ENCODE assay signal across 8 cellular contexts in genomic region chr2:105812180-105813044, GRCh38.
DNase-seq lines count a peak whose midpoint lies in the region; ATAC-seq, FAIRE-seq and TF ChIP-seq lines count a peak whose summit lies in the region.

No MANE protein-coding gene starts in this region.

- POLR2A ChIA-PET in GM12878 (lab: Charles Lee) = interaction anchor here (0.7 to 5.2 kb wide), 5 partner anchors 9 to 1036 kb away, joined by 3 to 27 read pairs (median 8); no protein-coding TSS in a partner anchor

- 0 out of 2 replicates have a peak, but pooled peaks have one; percentile 3 for TF ChIP-seq RAD21 in GM12878 (IDR thresholded peaks at IDR 0.05; ENCODE audit: insufficient read depth, low read depth, low read length)

- no peak for TF ChIP-seq POLR2A in GM12878 (IDR thresholded peaks at IDR 0.05; ENCODE audit: low read depth, low read length)
- no peak for TF ChIP-seq POLR2A in lower leg skin (IDR thresholded peaks at IDR 0.05)

- H3K36me3 ChIP-seq in GM12878 (ENCODE audit: control insufficient read depth in 2 of 2, insufficient read depth in 2 of 2, low read length in 1 of 2) (no peaks in the 10 kb centered on the region), lung (ENCODE audit: control insufficient read depth in 2 of 2, insufficient read depth in 2 of 2, low read length in 2 of 2) (no peaks in the 10 kb centered on the region)

- H3K4me1 ChIP-seq in GM12878 (ENCODE audit: control insufficient read depth, insufficient read depth, low read length) (peaks cover 37% of the 10 kb centered on the region), lung (ENCODE audit: control insufficient read depth in 2 of 2, insufficient read depth in 2 of 2, low read length in 2 of 2) (peaks cover 14 to 18% of the 10 kb centered on the region in 2 donors)

- WGBS in GM12878 (ENCODE audit: insufficient coverage, insufficient replicate concordance, low lambda C conversion rate, missing lambda C conversion rate) = 78% methylated on average over 12 of the region's 12 CpGs
- 71 to 86% methylated on average over 12 of the region's 12 CpGs for WGBS in lung, 2 donors
- 49 to 57% methylated on average over 12 of the region's 12 CpGs for WGBS in lower leg skin, 2 donors

- RAD21 ChIA-PET in GM12878 (lab: Charles Lee; ENCODE audit: unreplicated experiment) = interaction anchor here (0.6 to 2.8 kb wide), 7 partner anchors 9 to 225 kb away, joined by 3 to 28 read pairs (median 5); no protein-coding TSS in a partner anchor

- H3K9me3 ChIP-seq in GM12878 (replicated peaks; ENCODE audit: control insufficient read depth, insufficient read depth, low read length) = peaks cover 2% of the 10 kb centered on the region; the same call in 1 of the 3 replicates
- H3K9me3 ChIP-seq in lung (ENCODE audit: control insufficient read depth in 2 of 2, insufficient read depth in 1 of 2, low read length in 1 of 2) = peaks cover 0 to 2% of the 10 kb centered on the region in 2 donors

- BruUV-seq in GM12878 (replicated peaks; lab: Mats Ljungman, UMichigan) = no TSS peak

- H2AFZ ChIP-seq in GM12878 (ENCODE audit: control insufficient read depth, low read depth, low read length) = no peak overlapping the region

- peak overlapping the region; percentile 38 for H3K4me2 ChIP-seq in GM12878 (ENCODE audit: control insufficient read depth, insufficient read depth)

- no peaks in the 10 kb centered on the region for H4K20me1 ChIP-seq in GM12878 (ENCODE audit: control insufficient read depth, insufficient read depth)

- SMC1A ChIA-PET in GM12878 (lab: Charles Lee; ENCODE audit: uncharacterized antibody, unreplicated experiment) = interaction anchor here (0.6 to 5.7 kb wide), 10 partner anchors 9 to 66 kb away, joined by 3 to 93 read pairs (median 4); no protein-coding TSS in a partner anchor

- H3K27me3 ChIP-seq in GM12878 (replicated peaks in 1 of 2; ENCODE audit: control insufficient read depth in 2 of 2, insufficient read depth in 2 of 2, low read length in 1 of 2) (no peaks in the 10 kb centered on the region), lung (ENCODE audit: control insufficient read depth, insufficient read depth) (no peaks in the 10 kb centered on the region)

- H3K27ac ChIP-seq in GM12878 (ENCODE audit: control insufficient read depth, insufficient read depth) = peak overlapping the region; percentile 62
- H3K27ac ChIP-seq in lung (ENCODE audit: low read depth in 1 of 2, low read length in 1 of 2) = peak overlapping the region in 1 of 2 donors; percentile 52

- TF ChIP-seq CTCF in GM12878 (IDR thresholded peaks at IDR 0.05 in 2 of 3, conservative IDR thresholded peaks at IDR 0.05 in 1 of 3; ENCODE audit: control insufficient read depth in 2 of 3, extremely low read depth in 1 of 3, insufficient read depth in 1 of 3, low read depth in 3 of 3, low read length in 3 of 3) = no peak
- no peak for TF ChIP-seq CTCF in lung (IDR thresholded peaks at IDR 0.05; ENCODE audit: control extremely low read depth, extremely low read depth)
- TF ChIP-seq CTCF in lower leg skin (IDR thresholded peaks at IDR 0.05) = no peak

- ATAC-seq in GM19395 (IDR thresholded peaks at IDR 0.05; ENCODE audit: unreplicated experiment) = peak; percentile 94
- peak; percentile 89 for ATAC-seq in HG03439 (IDR thresholded peaks at IDR 0.05; ENCODE audit: unreplicated experiment)
- peak; percentile 97 for ATAC-seq in GM12878
- ATAC-seq in lung (ENCODE audit: insufficient read depth, low FRiP score) = peak; percentile 43

- in situ Hi-C loops in GM12878 (cut with MboI) = no loop called here

- intact Hi-C loops in GM12878 (cut with micrococcal nuclease; ENCODE audit: unreplicated experiment) (loop anchor here (2.0 kb wide), 1 partner anchor 22 kb away; no protein-coding TSS in a partner anchor), lower leg skin (cut with DNase I; ENCODE audit: low total_unique reads) (no loop called here)

- CTCF ChIA-PET in GM12878 (lab: Yijun Ruan, JAX) = interaction anchor here (0.6 to 2.4 kb wide), 8 partner anchors 9 to 65 kb away, joined by 3 to 13 read pairs (median 4); no protein-coding TSS in a partner anchor

- H3K4me3 ChIP-seq in GM12878 (no peak overlapping the region), lung (no peak overlapping the region), lower leg skin (ENCODE audit: low read depth, poor library complexity, severe bottlenecking) (no peak overlapping the region)

- no peak for TF ChIP-seq EP300 in GM12878 (IDR thresholded peaks at IDR 0.05; ENCODE audit: borderline replicate concordance in 1 of 2, control insufficient read depth in 1 of 2, low read depth in 2 of 2, low read length in 2 of 2)

- peaks cover 44% of the 10 kb centered on the region for H3K79me2 ChIP-seq in GM12878 (ENCODE audit: control insufficient read depth, insufficient read depth, low read length)

- FAIRE-seq in GM12878 (lab: Jason Lieb, UNC) (peak; percentile 77), urothelium cell line (lab: Jason Lieb, UNC) (no peak)

- DNase-seq in Daoy (ENCODE audit: low read depth) = peak; percentile 41
- DNase-seq in GM12878 (ENCODE audit: low read depth, low spot score) = no peak
- no peak for DNase-seq in lung (ENCODE audit: low spot score)
- no peak for DNase-seq in SKM-1 treated with dmso at 0.1 percent for 144 hours (lab: John Stamatoyannopoulos, UW; ENCODE audit: unreplicated experiment)
- DNase-seq in lower leg skin (ENCODE audit: low spot score in 2 of 2) = no peak
- DNase-seq in urothelium cell line (ENCODE audit: low spot score) = no peak

- H3K9ac ChIP-seq in GM12878 (ENCODE audit: control insufficient read depth, insufficient read depth, low read length) = no peak overlapping the region

TF ChIP-seq in GM12878, 131 proteins besides CTCF, POLR2A, EP300 and RAD21 (continues in another document):
- TF ChIP-seq IKZF1 (conservative IDR thresholded peaks at IDR 0.05) (peak; percentile 80), JUNB (IDR thresholded peaks at IDR 0.05) (peak; percentile 65; the same call in 1 of the 2 replicates), TCF3 (IDR thresholded peaks at IDR 0.05; ENCODE audit: borderline replicate concordance, insufficient read depth, low read depth, low read length) (0 out of 2 replicates have a peak, but pooled peaks have one; percentile 17), RUNX3 (IDR thresholded peaks at IDR 0.05; ENCODE audit: low read length) (peak; percentile 78), STAT1 (conservative IDR thresholded peaks at IDR 0.05) (no peak), FOXK2 (IDR thresholded peaks at IDR 0.05) (no peak), ATF3 (IDR thresholded peaks at IDR 0.05; ENCODE audit: borderline replicate concordance, extremely low read depth, low read depth, low read length) (no peak), WRNIP1 (IDR thresholded peaks at IDR 0.05; ENCODE audit: borderline replicate concordance, low read depth, low read length) (no peak), NR2F1 (conservative IDR thresholded peaks at IDR 0.05) (peak; percentile 97), PKNOX1 (IDR thresholded peaks at IDR 0.05) (peak; percentile 34; the same call in 1 of the 2 replicates), ASH2L (IDR thresholded peaks at IDR 0.05; ENCODE audit: borderline replicate concordance, low read depth) (no peak), IKZF2 (IDR thresholded peaks at IDR 0.05) (peak; percentile 64 to 76; a peak in 3 of 4 replicates)
- TF ChIP-seq, protein P1, sequence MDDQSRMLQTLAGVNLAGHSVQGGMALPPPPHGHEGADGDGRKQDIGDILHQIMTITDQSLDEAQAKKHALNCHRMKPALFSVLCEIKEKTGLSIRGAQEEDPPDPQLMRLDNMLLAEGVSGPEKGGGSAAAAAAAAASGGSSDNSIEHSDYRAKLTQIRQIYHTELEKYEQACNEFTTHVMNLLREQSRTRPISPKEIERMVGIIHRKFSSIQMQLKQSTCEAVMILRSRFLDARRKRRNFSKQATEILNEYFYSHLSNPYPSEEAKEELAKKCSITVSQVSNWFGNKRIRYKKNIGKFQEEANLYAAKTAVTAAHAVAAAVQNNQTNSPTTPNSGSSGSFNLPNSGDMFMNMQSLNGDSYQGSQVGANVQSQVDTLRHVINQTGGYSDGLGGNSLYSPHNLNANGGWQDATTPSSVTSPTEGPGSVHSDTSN (IDR thresholded peaks at IDR 0.05; ENCODE audit: insufficient replicate concordance, low read depth, low read length) = peak; percentile 20
- TF ChIP-seq, protein P2, sequence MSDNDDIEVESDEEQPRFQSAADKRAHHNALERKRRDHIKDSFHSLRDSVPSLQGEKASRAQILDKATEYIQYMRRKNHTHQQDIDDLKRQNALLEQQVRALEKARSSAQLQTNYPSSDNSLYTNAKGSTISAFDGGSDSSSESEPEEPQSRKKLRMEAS (IDR thresholded peaks at IDR 0.05; ENCODE audit: low read depth, low read length) = no peak
- TF ChIP-seq, protein P3, sequence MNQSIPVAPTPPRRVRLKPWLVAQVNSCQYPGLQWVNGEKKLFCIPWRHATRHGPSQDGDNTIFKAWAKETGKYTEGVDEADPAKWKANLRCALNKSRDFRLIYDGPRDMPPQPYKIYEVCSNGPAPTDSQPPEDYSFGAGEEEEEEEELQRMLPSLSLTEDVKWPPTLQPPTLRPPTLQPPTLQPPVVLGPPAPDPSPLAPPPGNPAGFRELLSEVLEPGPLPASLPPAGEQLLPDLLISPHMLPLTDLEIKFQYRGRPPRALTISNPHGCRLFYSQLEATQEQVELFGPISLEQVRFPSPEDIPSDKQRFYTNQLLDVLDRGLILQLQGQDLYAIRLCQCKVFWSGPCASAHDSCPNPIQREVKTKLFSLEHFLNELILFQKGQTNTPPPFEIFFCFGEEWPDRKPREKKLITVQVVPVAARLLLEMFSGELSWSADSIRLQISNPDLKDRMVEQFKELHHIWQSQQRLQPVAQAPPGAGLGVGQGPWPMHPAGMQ (IDR thresholded peaks at IDR 0.05; ENCODE audit: borderline replicate concordance) = no peak

Comparison
In these comparisons a context has a peak if more than half of its experiments do, and no peak if none do; other contexts are left out.
1. ATAC-seq: peak in every context shown above with its lines; median percentile 97 in GM12878; 94 in GM19395; 89 in HG03439; 43 in lung.